1 cellular context compared by ENCODE assay signal in genomic region chr12:56121204-56121870, GRCh38.
TF ChIP-seq lines count a peak whose summit lies in the region.

No MANE protein-coding gene starts in this region.

TF ChIP-seq in liver, 16 proteins besides CTCF, POLR2A, EP300 and RAD21:
- TF ChIP-seq JUND (IDR thresholded peaks at IDR 0.05) (peak; percentile 74 to 80), HNF4G (IDR thresholded peaks at IDR 0.05) (peak; percentile 74), FOXA2 (IDR thresholded peaks at IDR 0.05) (peak; percentile 44), HNF4A (conservative IDR thresholded peaks at IDR 0.05) (peak; percentile 90 to 93), GABPA (IDR thresholded peaks at IDR 0.05 in 1 of 2, conservative IDR thresholded peaks at IDR 0.05 in 1 of 2) (peak in 1 of 2 donors; percentile 65), YY1 (IDR thresholded peaks at IDR 0.05) (peak; percentile 71), REST (IDR thresholded peaks at IDR 0.05) (peak; percentile 75), TAF1 (conservative IDR thresholded peaks at IDR 0.05) (peak; percentile 42), ATF3 (IDR thresholded peaks at IDR 0.05) (peak; percentile 57), NR2F2 (IDR thresholded peaks at IDR 0.05) (peak; percentile 85), MAX (IDR thresholded peaks at IDR 0.05) (peak; percentile 71), RXRA (IDR thresholded peaks at IDR 0.05) (peak; percentile 99), ZBTB33 (IDR thresholded peaks at IDR 0.05) (peak; percentile 70), SP1 (IDR thresholded peaks at IDR 0.05) (peak; percentile 97), FOXA1 (IDR thresholded peaks at IDR 0.05) (no peak), EGR1 (IDR thresholded peaks at IDR 0.05; ENCODE audit: low read depth in 2 of 2) (peak; percentile 58 to 81)
